In the genomic region with DNA sequence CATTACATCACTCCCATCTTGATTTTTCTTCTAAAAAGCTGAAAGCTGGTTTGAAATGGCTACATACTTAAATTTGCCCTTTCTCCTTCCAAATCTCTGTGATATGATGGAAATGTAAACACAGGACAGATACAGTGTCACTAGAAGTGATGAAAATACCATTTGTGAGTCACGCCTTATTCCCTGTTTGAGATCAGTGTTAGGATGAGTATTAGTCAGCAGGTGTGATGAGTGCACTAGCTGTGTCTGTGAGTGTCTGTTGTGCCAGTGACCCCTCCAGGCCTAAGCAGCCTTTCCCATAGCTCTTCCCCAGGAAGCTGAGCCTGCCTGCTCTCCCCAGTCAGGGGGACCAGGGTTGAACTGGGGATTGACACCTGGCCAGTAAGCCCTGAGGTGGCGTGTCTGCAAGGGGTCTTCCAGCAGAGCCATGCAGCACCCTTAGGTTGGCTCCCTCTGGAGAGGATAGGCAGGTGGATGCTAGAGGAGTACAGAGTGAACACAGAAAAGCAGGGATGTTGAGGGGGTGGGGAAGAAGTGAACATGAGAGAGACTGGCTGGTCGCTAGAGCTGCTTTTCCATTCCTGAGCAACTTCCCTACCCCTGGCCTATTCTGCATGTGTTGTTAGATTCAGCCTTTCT, we compare ENCODE assay signal across 11 cellular contexts.
DNase-seq lines count a peak whose midpoint lies in the region; ATAC-seq and FAIRE-seq lines count a peak whose summit lies in the region.
"Had no signal": no experiment of that assay in that cellular context is flagged by ENCODE, and none has a peak within 500 bp of the region (broad histone marks: within the 10 kb centered on the region; RNA-seq: fewer than 3 reads in every experiment).

No MANE protein-coding gene starts in this region.

- ATAC-seq in GM18867 (IDR thresholded peaks at IDR 0.05; ENCODE audit: unreplicated experiment), result peak; percentile 75
- peak; percentile 70 for ATAC-seq in GM21737 (IDR thresholded peaks at IDR 0.05; ENCODE audit: unreplicated experiment)
- ATAC-seq in left colon, result peak; percentile 21
- ATAC-seq in HG03469 (IDR thresholded peaks at IDR 0.05; ENCODE audit: unreplicated experiment), result no peak

- intact Hi-C loops in left colon (cut with DNase I, micrococcal nuclease), result no loop called here

- DNase-seq in RCC 7860 (ENCODE audit: low spot score) (peak; percentile 36), left colon (no peak), GM03348 (ENCODE audit: low spot score) (no peak), NCI-H146 treated with DMSO at 0.1 percent for 48 hours (lab: John Stamatoyannopoulos, UW; ENCODE audit: unreplicated experiment) (no peak)
- DNase-seq: activated effector memory CD4-positive, alpha-beta T cell treated with Interleukin-2 at 50 U/mL for 16 hours; NCI-H1436; SIG-M5; testis had no signal

- no peak for FAIRE-seq in RCC 7860 (lab: Jason Lieb, UNC)
